ENCODE assay signal across 3 cellular contexts in genomic region chr2:238138331-238139102, GRCh38.
A peak's percentile ranks its signal among the peaks of the same experiment; 100 is the strongest.
TF ChIP-seq lines count a peak whose summit lies in the region.

KLHL30 (plus strand) TSS chr2:238138668; CDS start chr2:238140755, 2,087 bp downstream.

TF ChIP-seq in Ishikawa, 13 proteins besides CTCF, POLR2A, EP300 and RAD21:
- peak; percentile 77 for TF ChIP-seq MAX (IDR thresholded peaks at IDR 0.05)
- no peak for TF ChIP-seq REST (IDR thresholded peaks at IDR 0.05; ENCODE audit: low read depth)
- TF ChIP-seq CREB1 (IDR thresholded peaks at IDR 0.05; ENCODE audit: low read depth) = no peak
- TF ChIP-seq ZBTB7A (IDR thresholded peaks at IDR 0.05; ENCODE audit: low read depth) = peak; percentile 57; the same call in 1 of the 2 replicates
- peak; percentile 74 for TF ChIP-seq USF1 (IDR thresholded peaks at IDR 0.05)
- 0 out of 2 replicates have a peak, but pooled peaks have one; percentile 1 for TF ChIP-seq NFIC (IDR thresholded peaks at IDR 0.05)
- no peak for TF ChIP-seq TAF1 (IDR thresholded peaks at IDR 0.05; ENCODE audit: low read depth)
- TF ChIP-seq FOXM1 (IDR thresholded peaks at IDR 0.05; ENCODE audit: borderline replicate concordance, low read depth) = no peak
- no peak for TF ChIP-seq TEAD4 (IDR thresholded peaks at IDR 0.05)
- no peak for TF ChIP-seq YY1 (IDR thresholded peaks at IDR 0.05; ENCODE audit: low read depth)

TF ChIP-seq in K562, 482 proteins besides CTCF, POLR2A, EP300 and RAD21:
- TF ChIP-seq ELF2 (CRISPR knock-in tag; IDR thresholded peaks at IDR 0.05) (no peak), ZBTB1 (CRISPR knock-in tag; IDR thresholded peaks at IDR 0.05; ENCODE audit: borderline replicate concordance, low read depth) (no peak), TCF15 (CRISPR knock-in tag; IDR thresholded peaks at IDR 0.05) (no peak), NELFE (IDR thresholded peaks at IDR 0.05; ENCODE audit: insufficient read depth, insufficient read length) (no peak), L3MBTL2 (IDR thresholded peaks at IDR 0.05) (peak; percentile 56), SIN3A (IDR thresholded peaks at IDR 0.05; ENCODE audit: borderline replicate concordance in 2 of 2, control insufficient read depth in 1 of 2, low read depth in 2 of 2, low read length in 2 of 2) (no peak), RAD51 (IDR thresholded peaks at IDR 0.05; ENCODE audit: borderline replicate concordance, low read depth) (0 out of 2 replicates have a peak, but pooled peaks have one; percentile 8), TEAD4 (IDR thresholded peaks at IDR 0.05; ENCODE audit: low read length) (no peak), TEAD4 (CRISPR knock-in tag; IDR thresholded peaks at IDR 0.05; ENCODE audit: borderline replicate concordance) (no peak), MEF2A (IDR thresholded peaks at IDR 0.05; ENCODE audit: control insufficient read depth, low read depth, low read length) (0 out of 2 replicates have a peak, but pooled peaks have one; percentile 59), GTF2E2 (tag; IDR thresholded peaks at IDR 0.05) (no peak), USF1 (CRISPR knock-in tag; IDR thresholded peaks at IDR 0.05) (peak; percentile 60; the same call in 1 of the 2 replicates), USF2 (CRISPR knock-in tag; IDR thresholded peaks at IDR 0.05) (peak; percentile 47), MEF2D (tag; conservative IDR thresholded peaks at IDR 0.05; ENCODE audit: low read depth) (0 out of 2 replicates have a peak, but pooled peaks have one; percentile 69), SIX5 (IDR thresholded peaks at IDR 0.05; ENCODE audit: borderline replicate concordance in 1 of 2, insufficient read depth in 1 of 2, low read depth in 1 of 2, low read length in 2 of 2) (no peak)

TF ChIP-seq in HepG2, 621 proteins besides CTCF, POLR2A, EP300 and RAD21 (continues in another document):
- TF ChIP-seq ZNF17 (CRISPR knock-in tag; IDR thresholded peaks at IDR 0.05) (no peak), BORCS8-MEF2B (CRISPR knock-in tag; IDR thresholded peaks at IDR 0.05) (peak; percentile 22; the same call in 1 of the 2 replicates), RFX1 (IDR thresholded peaks at IDR 0.05) (no peak), DMAP1 (CRISPR knock-in tag; IDR thresholded peaks at IDR 0.05) (no peak), U2AF2 (IDR thresholded peaks at IDR 0.05; ENCODE audit: low read depth, low read length) (no peak), SATB2 (CRISPR knock-in tag; IDR thresholded peaks at IDR 0.05) (no peak), ZNF10 (CRISPR knock-in tag; IDR thresholded peaks at IDR 0.05; ENCODE audit: borderline replicate concordance, low read depth) (no peak), ZMYM4 (CRISPR knock-in tag; IDR thresholded peaks at IDR 0.05) (no peak), NCOA1 (CRISPR knock-in tag; IDR thresholded peaks at IDR 0.05) (0 out of 2 replicates have a peak, but pooled peaks have one; percentile 24), ATM (IDR thresholded peaks at IDR 0.05; ENCODE audit: borderline replicate concordance) (no peak), SCMH1 (CRISPR knock-in tag; IDR thresholded peaks at IDR 0.05; ENCODE audit: borderline replicate concordance) (no peak), CSRNP2 (CRISPR knock-in tag; conservative IDR thresholded peaks at IDR 0.05; ENCODE audit: low read depth) (no peak), CSRNP1 (CRISPR knock-in tag; IDR thresholded peaks at IDR 0.05) (0 out of 2 replicates have a peak, but pooled peaks have one; percentile 52), TFDP1 (CRISPR knock-in tag; IDR thresholded peaks at IDR 0.05; ENCODE audit: borderline replicate concordance) (peak; percentile 8; the same call in 1 of the 2 replicates), SMYD3 (CRISPR knock-in tag; IDR thresholded peaks at IDR 0.05) (no peak), ZNF678 (CRISPR knock-in tag; IDR thresholded peaks at IDR 0.05) (no peak), ZSCAN22 (CRISPR knock-in tag; IDR thresholded peaks at IDR 0.05) (no peak), ZC3H4 (CRISPR knock-in tag; IDR thresholded peaks at IDR 0.05; ENCODE audit: borderline replicate concordance) (no peak), SP2 (CRISPR knock-in tag; IDR thresholded peaks at IDR 0.05) (no peak), ZNF235 (CRISPR knock-in tag; IDR thresholded peaks at IDR 0.05; ENCODE audit: borderline replicate concordance) (no peak), PAWR (CRISPR knock-in tag; IDR thresholded peaks at IDR 0.05; ENCODE audit: borderline replicate concordance) (no peak), HDAC1 (CRISPR knock-in tag; IDR thresholded peaks at IDR 0.05) (no peak), ZSCAN21 (CRISPR knock-in tag; IDR thresholded peaks at IDR 0.05; ENCODE audit: borderline replicate concordance) (no peak), NFRKB (IDR thresholded peaks at IDR 0.05) (no peak), ZNF546 (CRISPR knock-in tag; conservative IDR thresholded peaks at IDR 0.05) (no peak), SALL1 (CRISPR knock-in tag; IDR thresholded peaks at IDR 0.05) (peak; percentile 4; the same call in 1 of the 2 replicates), HOXA3 (CRISPR knock-in tag; IDR thresholded peaks at IDR 0.05) (no peak), KDM2A (CRISPR knock-in tag; IDR thresholded peaks at IDR 0.05; ENCODE audit: borderline replicate concordance, low read depth) (no peak), KDM5A (IDR thresholded peaks at IDR 0.05; ENCODE audit: borderline replicate concordance, low read length) (no peak), PHF8 (CRISPR knock-in tag; IDR thresholded peaks at IDR 0.05) (peak; percentile 6; the same call in 1 of the 2 replicates), FIP1L1 (IDR thresholded peaks at IDR 0.05; ENCODE audit: borderline replicate concordance, insufficient read depth, low read depth, low read length) (no peak), CHD2 (IDR thresholded peaks at IDR 0.05; ENCODE audit: low read depth, low read length) (no peak), THRA (CRISPR knock-in tag; IDR thresholded peaks at IDR 0.05; ENCODE audit: borderline replicate concordance) (no peak), HHEX (CRISPR knock-in tag; IDR thresholded peaks at IDR 0.05) (no peak), PBX2 (CRISPR knock-in tag; IDR thresholded peaks at IDR 0.05) (no peak), TMF1 (CRISPR knock-in tag; IDR thresholded peaks at IDR 0.05; ENCODE audit: low read depth) (0 out of 2 replicates have a peak, but pooled peaks have one; percentile 40), ZNF292 (CRISPR knock-in tag; IDR thresholded peaks at IDR 0.05; ENCODE audit: borderline replicate concordance, low read depth) (no peak), MLX (CRISPR knock-in tag; IDR thresholded peaks at IDR 0.05) (no peak), ZNF687 (CRISPR knock-in tag; IDR thresholded peaks at IDR 0.05) (peak; percentile 63), ZUFSP (CRISPR knock-in tag; IDR thresholded peaks at IDR 0.05; ENCODE audit: borderline replicate concordance) (no peak), SIX1 (CRISPR knock-in tag; IDR thresholded peaks at IDR 0.05; ENCODE audit: borderline replicate concordance) (no peak), ZFYVE20 (CRISPR knock-in tag; IDR thresholded peaks at IDR 0.05; ENCODE audit: borderline replicate concordance, low read depth) (no peak), ZNF468 (CRISPR knock-in tag; IDR thresholded peaks at IDR 0.05) (no peak), SPEN (CRISPR knock-in tag; IDR thresholded peaks at IDR 0.05; ENCODE audit: low read depth) (no peak; the same call in 1 of the 2 replicates), ZNF576 (CRISPR knock-in tag; IDR thresholded peaks at IDR 0.05) (0 out of 2 replicates have a peak, but pooled peaks have one; percentile 12)
